ENCODE assay signal across 1 cellular context in the genomic region with DNA sequence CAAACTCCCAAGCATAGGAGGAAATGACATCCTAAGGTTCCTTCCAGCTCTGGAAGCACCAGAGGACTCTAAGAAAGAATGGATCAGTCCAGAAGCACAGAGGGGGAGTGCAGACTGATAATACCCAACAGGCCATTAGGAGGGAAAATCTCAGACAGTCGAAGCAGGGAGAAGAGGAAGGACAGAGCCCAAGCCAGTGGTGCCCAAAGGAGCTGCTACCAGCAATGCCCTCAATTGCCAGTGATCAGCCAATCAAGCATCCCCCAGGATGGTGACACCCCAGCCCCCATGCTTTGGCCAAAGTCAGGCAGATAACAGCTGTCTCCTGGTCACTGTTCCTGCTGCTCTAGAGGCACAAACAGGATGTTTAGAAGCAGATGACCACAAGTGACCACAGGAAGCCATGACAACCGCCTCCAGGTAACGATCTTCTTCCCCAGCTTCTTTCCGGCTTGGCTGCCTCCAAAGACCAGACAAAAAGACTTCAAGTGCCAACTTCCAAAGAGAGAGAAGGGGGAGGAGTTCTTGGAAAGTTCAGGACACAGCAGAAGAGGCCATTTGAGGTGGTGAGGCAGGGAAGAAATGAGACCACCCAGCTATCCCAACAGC.
TF ChIP-seq lines count a peak whose summit lies in the region.

No MANE protein-coding gene starts in this region.

TF ChIP-seq in K562, 482 proteins besides CTCF, POLR2A, EP300 and RAD21 (continues in another document):
- TF ChIP-seq, protein P1, sequence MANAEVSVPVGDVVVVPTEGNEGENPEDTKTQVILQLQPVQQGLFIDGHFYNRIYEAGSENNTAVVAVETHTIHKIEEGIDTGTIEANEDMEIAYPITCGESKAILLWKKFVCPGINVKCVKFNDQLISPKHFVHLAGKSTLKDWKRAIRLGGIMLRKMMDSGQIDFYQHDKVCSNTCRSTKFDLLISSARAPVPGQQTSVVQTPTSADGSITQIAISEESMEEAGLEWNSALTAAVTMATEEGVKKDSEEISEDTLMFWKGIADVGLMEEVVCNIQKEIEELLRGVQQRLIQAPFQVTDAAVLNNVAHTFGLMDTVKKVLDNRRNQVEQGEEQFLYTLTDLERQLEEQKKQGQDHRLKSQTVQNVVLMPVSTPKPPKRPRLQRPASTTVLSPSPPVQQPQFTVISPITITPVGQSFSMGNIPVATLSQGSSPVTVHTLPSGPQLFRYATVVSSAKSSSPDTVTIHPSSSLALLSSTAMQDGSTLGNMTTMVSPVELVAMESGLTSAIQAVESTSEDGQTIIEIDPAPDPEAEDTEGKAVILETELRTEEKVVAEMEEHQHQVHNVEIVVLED (CRISPR knock-in tag; IDR thresholded peaks at IDR 0.05): no peak
- TF ChIP-seq MECOM (CRISPR knock-in tag; IDR thresholded peaks at IDR 0.05): 0 out of 2 replicates have a peak, but pooled peaks have one; percentile 50
- no peak for TF ChIP-seq POLR2H (tag; IDR thresholded peaks at IDR 0.05; ENCODE audit: low read depth)
- TF ChIP-seq NR4A1 (CRISPR knock-in tag; IDR thresholded peaks at IDR 0.05): no peak
- TF ChIP-seq NR4A1 (tag; IDR thresholded peaks at IDR 0.05): no peak
- TF ChIP-seq IRF1 (CRISPR knock-in tag; IDR thresholded peaks at IDR 0.05; ENCODE audit: borderline replicate concordance): no peak
- TF ChIP-seq ZSCAN32 (CRISPR knock-in tag; IDR thresholded peaks at IDR 0.05): no peak
- TF ChIP-seq HDAC1 (IDR thresholded peaks at IDR 0.05): 0 out of 4 replicates have a peak, but pooled peaks of 1 of the 2 experiments have one; percentile 15
- TF ChIP-seq, protein P2, sequence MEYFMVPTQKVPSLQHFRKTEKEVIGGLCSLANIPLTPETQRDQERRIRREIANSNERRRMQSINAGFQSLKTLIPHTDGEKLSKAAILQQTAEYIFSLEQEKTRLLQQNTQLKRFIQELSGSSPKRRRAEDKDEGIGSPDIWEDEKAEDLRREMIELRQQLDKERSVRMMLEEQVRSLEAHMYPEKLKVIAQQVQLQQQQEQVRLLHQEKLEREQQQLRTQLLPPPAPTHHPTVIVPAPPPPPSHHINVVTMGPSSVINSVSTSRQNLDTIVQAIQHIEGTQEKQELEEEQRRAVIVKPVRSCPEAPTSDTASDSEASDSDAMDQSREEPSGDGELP (CRISPR knock-in tag; IDR thresholded peaks at IDR 0.05; ENCODE audit: borderline replicate concordance): peak; percentile 94
- TF ChIP-seq ZNF232 (CRISPR knock-in tag; IDR thresholded peaks at IDR 0.05): no peak
- peak in 1 of 2 experiments; percentile 71; a peak in 2 of 4 replicates for TF ChIP-seq MLLT1 (IDR thresholded peaks at IDR 0.05)
- TF ChIP-seq NBN (IDR thresholded peaks at IDR 0.05; ENCODE audit: low read depth): no peak
- no peak for TF ChIP-seq ZNF134 (CRISPR knock-in tag; conservative IDR thresholded peaks at IDR 0.05)
- no peak for TF ChIP-seq ID3 (CRISPR knock-in tag; IDR thresholded peaks at IDR 0.05)
- no peak for TF ChIP-seq ID3 (tag; IDR thresholded peaks at IDR 0.05)
- TF ChIP-seq, protein P3, sequence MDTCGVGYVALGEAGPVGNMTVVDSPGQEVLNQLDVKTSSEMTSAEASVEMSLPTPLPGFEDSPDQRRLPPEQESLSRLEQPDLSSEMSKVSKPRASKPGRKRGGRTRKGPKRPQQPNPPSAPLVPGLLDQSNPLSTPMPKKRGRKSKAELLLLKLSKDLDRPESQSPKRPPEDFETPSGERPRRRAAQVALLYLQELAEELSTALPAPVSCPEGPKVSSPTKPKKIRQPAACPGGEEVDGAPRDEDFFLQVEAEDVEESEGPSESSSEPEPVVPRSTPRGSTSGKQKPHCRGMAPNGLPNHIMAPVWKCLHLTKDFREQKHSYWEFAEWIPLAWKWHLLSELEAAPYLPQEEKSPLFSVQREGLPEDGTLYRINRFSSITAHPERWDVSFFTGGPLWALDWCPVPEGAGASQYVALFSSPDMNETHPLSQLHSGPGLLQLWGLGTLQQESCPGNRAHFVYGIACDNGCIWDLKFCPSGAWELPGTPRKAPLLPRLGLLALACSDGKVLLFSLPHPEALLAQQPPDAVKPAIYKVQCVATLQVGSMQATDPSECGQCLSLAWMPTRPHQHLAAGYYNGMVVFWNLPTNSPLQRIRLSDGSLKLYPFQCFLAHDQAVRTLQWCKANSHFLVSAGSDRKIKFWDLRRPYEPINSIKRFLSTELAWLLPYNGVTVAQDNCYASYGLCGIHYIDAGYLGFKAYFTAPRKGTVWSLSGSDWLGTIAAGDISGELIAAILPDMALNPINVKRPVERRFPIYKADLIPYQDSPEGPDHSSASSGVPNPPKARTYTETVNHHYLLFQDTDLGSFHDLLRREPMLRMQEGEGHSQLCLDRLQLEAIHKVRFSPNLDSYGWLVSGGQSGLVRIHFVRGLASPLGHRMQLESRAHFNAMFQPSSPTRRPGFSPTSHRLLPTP (IDR thresholded peaks at IDR 0.05; ENCODE audit: borderline replicate concordance, extremely low read depth, insufficient read length): no peak
- TF ChIP-seq FOXA1 (IDR thresholded peaks at IDR 0.05; ENCODE audit: borderline replicate concordance): no peak
- peak; percentile 87 for TF ChIP-seq ETV1 (tag; conservative IDR thresholded peaks at IDR 0.05; ENCODE audit: low read depth)
- no peak for TF ChIP-seq ZNF143 (CRISPR knock-in tag; IDR thresholded peaks at IDR 0.05)
- TF ChIP-seq COPS2 (conservative IDR thresholded peaks at IDR 0.05): no peak
- TF ChIP-seq, protein P4, sequence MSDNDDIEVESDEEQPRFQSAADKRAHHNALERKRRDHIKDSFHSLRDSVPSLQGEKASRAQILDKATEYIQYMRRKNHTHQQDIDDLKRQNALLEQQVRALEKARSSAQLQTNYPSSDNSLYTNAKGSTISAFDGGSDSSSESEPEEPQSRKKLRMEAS (CRISPR knock-in tag; IDR thresholded peaks at IDR 0.05): 0 out of 2 replicates have a peak, but pooled peaks have one; percentile 15
- peak; percentile 97 for TF ChIP-seq MYNN (IDR thresholded peaks at IDR 0.05)
- 0 out of 2 replicates have a peak, but pooled peaks have one; percentile 74 for TF ChIP-seq MYNN (CRISPR knock-in tag; IDR thresholded peaks at IDR 0.05)
- 0 out of 4 replicates have a peak, but pooled peaks of 1 of the 2 experiments have one; percentile 39 for TF ChIP-seq FOXK2 (conservative IDR thresholded peaks at IDR 0.05 in 1 of 2, IDR thresholded peaks at IDR 0.05 in 1 of 2; ENCODE audit: low read depth in 2 of 2)
- TF ChIP-seq CEBPB (tag; IDR thresholded peaks at IDR 0.05): no peak
- TF ChIP-seq MTF1 (CRISPR knock-in tag; IDR thresholded peaks at IDR 0.05; ENCODE audit: borderline replicate concordance): no peak
- TF ChIP-seq GABPB1 (CRISPR knock-in tag; IDR thresholded peaks at IDR 0.05): peak; percentile 56; the same call in 1 of the 2 replicates
- TF ChIP-seq MBD2 (IDR thresholded peaks at IDR 0.05; ENCODE audit: borderline replicate concordance, low read depth): peak; percentile 0; the same call in 1 of the 2 replicates
- TF ChIP-seq, protein P5, sequence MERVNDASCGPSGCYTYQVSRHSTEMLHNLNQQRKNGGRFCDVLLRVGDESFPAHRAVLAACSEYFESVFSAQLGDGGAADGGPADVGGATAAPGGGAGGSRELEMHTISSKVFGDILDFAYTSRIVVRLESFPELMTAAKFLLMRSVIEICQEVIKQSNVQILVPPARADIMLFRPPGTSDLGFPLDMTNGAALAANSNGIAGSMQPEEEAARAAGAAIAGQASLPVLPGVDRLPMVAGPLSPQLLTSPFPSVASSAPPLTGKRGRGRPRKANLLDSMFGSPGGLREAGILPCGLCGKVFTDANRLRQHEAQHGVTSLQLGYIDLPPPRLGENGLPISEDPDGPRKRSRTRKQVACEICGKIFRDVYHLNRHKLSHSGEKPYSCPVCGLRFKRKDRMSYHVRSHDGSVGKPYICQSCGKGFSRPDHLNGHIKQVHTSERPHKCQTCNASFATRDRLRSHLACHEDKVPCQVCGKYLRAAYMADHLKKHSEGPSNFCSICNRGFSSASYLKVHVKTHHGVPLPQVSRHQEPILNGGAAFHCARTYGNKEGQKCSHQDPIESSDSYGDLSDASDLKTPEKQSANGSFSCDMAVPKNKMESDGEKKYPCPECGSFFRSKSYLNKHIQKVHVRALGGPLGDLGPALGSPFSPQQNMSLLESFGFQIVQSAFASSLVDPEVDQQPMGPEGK (CRISPR knock-in tag; IDR thresholded peaks at IDR 0.05; ENCODE audit: borderline replicate concordance): no peak
- TF ChIP-seq PRDM10 (IDR thresholded peaks at IDR 0.05; ENCODE audit: partially characterized antibody): peak; percentile 91
- TF ChIP-seq ARNT (IDR thresholded peaks at IDR 0.05): 0 out of 4 replicates have a peak, but pooled peaks of 1 of the 2 experiments have one; percentile 29
- TF ChIP-seq HLTF (IDR thresholded peaks at IDR 0.05): no peak
- TF ChIP-seq MAZ (CRISPR knock-in tag; conservative IDR thresholded peaks at IDR 0.05 in 1 of 2, IDR thresholded peaks at IDR 0.05 in 1 of 2): no peak
- TF ChIP-seq RNF2 (IDR thresholded peaks at IDR 0.05): peak; percentile 36; the same call in 1 of the 2 replicates
- peak in 1 of 2 experiments; percentile 20; a peak in 1 of 4 replicates for TF ChIP-seq KDM1A (IDR thresholded peaks at IDR 0.05)
- peak; percentile 30; the same call in 1 of the 2 replicates for TF ChIP-seq CBFA2T3 (IDR thresholded peaks at IDR 0.05)
- peak; percentile 20; the same call in 1 of the 2 replicates for TF ChIP-seq ATF7 (IDR thresholded peaks at IDR 0.05)
- no peak; the same call in 1 of the 2 replicates for TF ChIP-seq TCF3 (CRISPR knock-in tag; IDR thresholded peaks at IDR 0.05)
- no peak for TF ChIP-seq HEY1 (CRISPR knock-in tag; IDR thresholded peaks at IDR 0.05; ENCODE audit: borderline replicate concordance)
- 0 out of 4 replicates have a peak, but pooled peaks of 1 of the 2 experiments have one; percentile 15 for TF ChIP-seq TBL1XR1 (IDR thresholded peaks at IDR 0.05; ENCODE audit: low read length in 2 of 2)
- no peak for TF ChIP-seq CBX1 (IDR thresholded peaks at IDR 0.05; ENCODE audit: low read depth)
- peak; percentile 58; the same call in 1 of the 2 replicates for TF ChIP-seq GABPA (tag; conservative IDR thresholded peaks at IDR 0.05; ENCODE audit: low read depth)
- peak; percentile 91 for TF ChIP-seq RFX1 (IDR thresholded peaks at IDR 0.05)
- TF ChIP-seq RFX7 (CRISPR knock-in tag; IDR thresholded peaks at IDR 0.05): no peak
- TF ChIP-seq SIRT6 (IDR thresholded peaks at IDR 0.05; ENCODE audit: low read depth, low read length): no peak
- TF ChIP-seq ZEB2 (IDR thresholded peaks at IDR 0.05): peak; percentile 68; the same call in 1 of the 2 replicates
- no peak for TF ChIP-seq ZNF212 (CRISPR knock-in tag; IDR thresholded peaks at IDR 0.05)
- TF ChIP-seq, protein P6, sequence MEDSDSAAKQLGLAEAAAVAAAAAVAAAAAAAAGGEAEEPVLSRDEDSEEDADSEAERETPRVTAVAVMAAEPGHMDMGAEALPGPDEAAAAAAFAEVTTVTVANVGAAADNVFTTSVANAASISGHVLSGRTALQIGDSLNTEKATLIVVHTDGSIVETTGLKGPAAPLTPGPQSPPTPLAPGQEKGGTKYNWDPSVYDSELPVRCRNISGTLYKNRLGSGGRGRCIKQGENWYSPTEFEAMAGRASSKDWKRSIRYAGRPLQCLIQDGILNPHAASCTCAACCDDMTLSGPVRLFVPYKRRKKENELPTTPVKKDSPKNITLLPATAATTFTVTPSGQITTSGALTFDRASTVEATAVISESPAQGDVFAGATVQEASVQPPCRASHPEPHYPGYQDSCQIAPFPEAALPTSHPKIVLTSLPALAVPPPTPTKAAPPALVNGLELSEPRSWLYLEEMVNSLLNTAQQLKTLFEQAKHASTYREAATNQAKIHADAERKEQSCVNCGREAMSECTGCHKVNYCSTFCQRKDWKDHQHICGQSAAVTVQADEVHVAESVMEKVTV (CRISPR knock-in tag; IDR thresholded peaks at IDR 0.05): no peak
- TF ChIP-seq EZH2 (IDR thresholded peaks at IDR 0.05; ENCODE audit: borderline replicate concordance, low read depth, low read length): no peak
- TF ChIP-seq ZBTB1 (CRISPR knock-in tag; IDR thresholded peaks at IDR 0.05; ENCODE audit: borderline replicate concordance, low read depth): 0 out of 2 replicates have a peak, but pooled peaks have one; percentile 44
